2 cellular contexts compared by ENCODE assay signal in the genomic region with DNA sequence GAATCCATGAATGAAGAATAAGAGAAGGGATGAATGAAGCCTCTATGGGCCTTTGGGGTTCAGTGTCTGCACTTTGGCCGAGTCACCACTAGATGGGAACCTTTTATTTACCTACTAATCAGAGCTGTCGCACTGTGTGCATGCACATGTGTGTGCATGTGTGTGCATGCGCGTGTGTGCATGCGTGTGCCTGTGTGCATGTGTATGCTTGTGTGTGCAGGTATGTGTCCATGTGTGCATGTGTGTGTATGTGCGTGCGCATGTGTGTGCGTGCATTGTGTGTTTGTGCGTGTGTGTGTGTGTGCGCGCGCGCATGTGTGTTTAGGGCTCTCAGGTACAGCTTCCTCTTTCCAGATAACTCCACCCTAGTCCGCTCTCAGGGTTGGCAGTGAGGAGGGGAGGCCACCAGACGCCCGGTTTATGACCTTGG.
TF ChIP-seq lines count a peak whose summit lies in the region.

No MANE protein-coding gene starts in this region.

TF ChIP-seq in K562, 482 proteins besides CTCF, POLR2A, EP300 and RAD21 (continues in another document):
- TF ChIP-seq ARHGAP35 (IDR thresholded peaks at IDR 0.05; ENCODE audit: partially characterized antibody) (peak; percentile 28), HNRNPL (IDR thresholded peaks at IDR 0.05; ENCODE audit: low read depth, low read length) (no peak), RBM14 (IDR thresholded peaks at IDR 0.05; ENCODE audit: borderline replicate concordance, insufficient read depth, low read depth, low read length) (no peak), TEAD1 (CRISPR knock-in tag; IDR thresholded peaks at IDR 0.05) (0 out of 4 replicates have a peak, but pooled peaks of 1 of the 2 experiments have one; percentile 60), TRIM28 (IDR thresholded peaks at IDR 0.05) (0 out of 2 replicates have a peak, but pooled peaks have one; percentile 19), SMARCA4 (IDR thresholded peaks at IDR 0.05) (peak; percentile 17; the same call in 1 of the 2 replicates), HLTF (IDR thresholded peaks at IDR 0.05) (peak; percentile 64; the same call in 1 of the 2 replicates), TEAD4 (IDR thresholded peaks at IDR 0.05; ENCODE audit: low read length) (no peak), TEAD4 (CRISPR knock-in tag; IDR thresholded peaks at IDR 0.05; ENCODE audit: borderline replicate concordance) (peak; percentile 65; the same call in 1 of the 2 replicates), JUN (IDR thresholded peaks at IDR 0.05; ENCODE audit: borderline replicate concordance, low read depth, low read length) (no peak), JUN (CRISPR knock-in tag; IDR thresholded peaks at IDR 0.05; ENCODE audit: borderline replicate concordance) (0 out of 2 replicates have a peak, but pooled peaks have one; percentile 38), LEF1 (IDR thresholded peaks at IDR 0.05) (peak; percentile 33; the same call in 1 of the 2 replicates), ARID1B (IDR thresholded peaks at IDR 0.05) (peak; percentile 27; the same call in 1 of the 2 replicates), KDM4B (IDR thresholded peaks at IDR 0.05; ENCODE audit: borderline replicate concordance in 2 of 2, low read depth in 1 of 2) (peak in 1 of 2 experiments; percentile 34; a peak in 1 of 4 replicates), TRIM24 (IDR thresholded peaks at IDR 0.05) (peak; percentile 36 to 45; a peak in 2 of 4 replicates), STAT5B (CRISPR knock-in tag; IDR thresholded peaks at IDR 0.05) (no peak), CBFA2T3 (IDR thresholded peaks at IDR 0.05) (0 out of 2 replicates have a peak, but pooled peaks have one; percentile 18), XRCC5 (IDR thresholded peaks at IDR 0.05; ENCODE audit: low read depth, low read length) (no peak), HDAC1 (IDR thresholded peaks at IDR 0.05) (peak in 1 of 2 experiments; percentile 78; a peak in 2 of 4 replicates)
- TF ChIP-seq, protein P1, sequence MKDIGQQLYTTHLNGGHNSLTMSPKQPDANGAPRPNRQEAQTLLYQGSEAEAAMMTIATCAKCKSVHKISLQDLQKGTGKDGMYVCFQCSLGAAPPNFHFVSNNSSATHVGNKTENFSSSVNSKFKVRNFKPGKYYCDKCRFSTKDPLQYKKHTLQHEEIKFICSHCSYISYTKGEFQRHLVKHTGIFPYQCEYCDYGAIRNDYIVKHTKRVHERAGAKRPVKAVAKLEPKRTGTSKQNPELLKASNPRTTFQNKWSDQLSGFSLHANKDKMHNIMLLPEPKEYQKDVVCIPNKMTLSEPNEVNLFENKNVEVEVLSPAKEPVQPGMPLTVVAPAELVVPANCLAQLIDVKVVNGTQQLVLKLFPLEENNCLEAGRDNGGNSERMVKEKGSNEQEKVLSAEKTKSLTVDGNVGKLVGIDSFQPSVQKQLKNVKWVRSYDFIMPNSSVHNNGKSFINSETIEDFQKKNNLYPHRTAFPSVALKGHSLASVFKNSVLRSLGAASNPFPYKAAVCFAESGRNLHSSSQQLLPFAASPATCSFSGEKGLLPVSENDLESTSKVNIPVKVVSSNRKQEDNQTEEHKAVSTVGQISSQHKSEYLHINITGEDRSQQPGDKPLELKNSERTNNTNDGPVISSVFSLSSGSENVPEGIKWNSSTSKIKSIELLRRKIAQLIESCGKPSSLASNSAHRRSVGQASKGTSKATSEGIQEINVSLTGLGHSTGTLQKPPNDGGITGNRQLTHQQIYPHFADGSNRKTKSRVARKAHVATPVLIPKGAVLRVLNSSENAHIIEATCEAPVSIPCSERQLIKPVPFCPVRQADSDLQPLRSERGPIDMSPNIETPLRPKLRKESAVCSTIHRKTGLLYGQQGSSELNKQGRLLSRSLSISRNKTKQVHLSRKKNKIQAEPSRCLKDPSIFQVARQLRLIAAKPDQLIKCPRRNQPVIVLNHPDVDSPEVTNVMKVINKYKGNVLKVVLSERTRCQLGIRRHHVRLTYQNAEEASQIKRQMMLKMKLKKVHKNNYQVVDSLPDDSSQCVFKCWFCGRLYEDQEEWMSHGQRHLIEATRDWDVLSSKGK (CRISPR knock-in tag; IDR thresholded peaks at IDR 0.05): no peak
- TF ChIP-seq, protein P2, sequence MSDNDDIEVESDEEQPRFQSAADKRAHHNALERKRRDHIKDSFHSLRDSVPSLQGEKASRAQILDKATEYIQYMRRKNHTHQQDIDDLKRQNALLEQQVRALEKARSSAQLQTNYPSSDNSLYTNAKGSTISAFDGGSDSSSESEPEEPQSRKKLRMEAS (CRISPR knock-in tag; IDR thresholded peaks at IDR 0.05): peak; percentile 58
- TF ChIP-seq, protein P3, sequence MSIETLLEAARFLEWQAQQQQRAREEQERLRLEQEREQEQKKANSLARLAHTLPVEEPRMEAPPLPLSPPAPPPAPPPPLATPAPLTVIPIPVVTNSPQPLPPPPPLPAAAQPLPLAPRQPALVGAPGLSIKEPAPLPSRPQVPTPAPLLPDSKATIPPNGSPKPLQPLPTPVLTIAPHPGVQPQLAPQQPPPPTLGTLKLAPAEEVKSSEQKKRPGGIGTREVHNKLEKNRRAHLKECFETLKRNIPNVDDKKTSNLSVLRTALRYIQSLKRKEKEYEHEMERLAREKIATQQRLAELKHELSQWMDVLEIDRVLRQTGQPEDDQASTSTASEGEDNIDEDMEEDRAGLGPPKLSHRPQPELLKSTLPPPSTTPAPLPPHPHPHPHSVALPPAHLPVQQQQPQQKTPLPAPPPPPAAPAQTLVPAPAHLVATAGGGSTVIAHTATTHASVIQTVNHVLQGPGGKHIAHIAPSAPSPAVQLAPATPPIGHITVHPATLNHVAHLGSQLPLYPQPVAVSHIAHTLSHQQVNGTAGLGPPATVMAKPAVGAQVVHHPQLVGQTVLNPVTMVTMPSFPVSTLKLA (conservative IDR thresholded peaks at IDR 0.05): peak; percentile 24 to 54; a peak in 2 of 4 replicates

TF ChIP-seq in neural cell, 6 proteins besides CTCF, POLR2A, EP300 and RAD21:
- TF ChIP-seq SMC3 (conservative IDR thresholded peaks at IDR 0.05; ENCODE audit: poor library complexity) (peak; percentile 62), MXI1 (conservative IDR thresholded peaks at IDR 0.05; ENCODE audit: poor library complexity, severe bottlenecking) (no peak)
